In the genomic region with DNA sequence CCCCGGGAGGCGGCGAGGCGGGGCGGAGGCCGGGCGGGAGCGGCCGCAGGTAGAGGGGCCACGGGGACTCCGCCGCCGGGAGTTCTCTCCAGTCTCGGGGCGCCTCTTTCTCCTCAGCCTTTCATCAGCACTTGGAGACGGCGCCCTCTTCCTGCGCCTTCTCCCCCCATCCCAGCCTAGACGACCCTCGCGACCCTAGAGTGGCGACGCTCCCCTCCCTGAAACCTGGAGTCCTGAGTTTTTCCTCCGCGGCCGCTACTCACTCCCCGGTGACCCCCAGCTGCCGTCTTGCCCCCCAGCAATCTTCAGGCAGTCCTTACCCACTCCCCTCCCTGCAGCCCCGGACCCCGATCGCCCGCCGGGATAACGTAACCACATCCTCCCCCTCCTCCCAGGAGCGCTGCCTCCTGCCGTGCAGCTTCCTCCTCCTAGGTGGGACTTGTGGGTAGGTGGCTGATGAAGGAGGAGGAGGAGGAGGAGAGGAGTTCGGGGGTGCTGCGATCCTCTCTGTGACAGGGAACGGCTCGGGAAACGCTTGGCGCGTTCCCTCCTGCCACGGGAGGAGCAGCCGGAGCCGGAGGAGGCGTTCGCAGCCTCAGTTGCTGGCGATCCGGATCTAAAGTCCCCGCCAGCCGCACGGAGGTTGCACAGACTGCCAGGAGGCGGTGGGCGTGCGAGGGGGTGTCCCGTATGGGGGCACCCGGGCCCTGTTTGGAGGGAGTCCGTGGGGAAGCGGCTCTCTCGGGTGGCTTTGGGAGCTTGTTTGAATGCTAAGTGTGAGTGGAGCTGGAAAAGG, we compare ENCODE assay signal across 7 cellular contexts. TPM values are rescaled to one million over a fixed set of nuclear protein-coding genes. Genes with fewer than 3 reads are reported as not detected.
DNase-seq lines count a peak whose midpoint lies in the region; ATAC-seq and TF ChIP-seq lines count a peak whose summit lies in the region.

No MANE protein-coding gene starts in this region.

- H3K9me3 ChIP-seq in mucosa of descending colon (peaks cover 16% of the 10 kb centered on the region), tibial nerve (peaks cover 0 to 26% (median 0%) of the 10 kb centered on the region in 4 donors)

- TF ChIP-seq POLR2A in tibial nerve (IDR thresholded peaks at IDR 0.05): no peak

- TF ChIP-seq CTCF in epithelial cell of esophagus (IDR thresholded peaks at IDR 0.05; ENCODE audit: insufficient read depth, low read depth, low read length, missing control alignments) (no peak), mucosa of descending colon (IDR thresholded peaks at IDR 0.05) (no peak), tibial nerve (IDR thresholded peaks at IDR 0.05) (no peak)

- DNase-seq in GM03348 (ENCODE audit: low spot score) (peak; percentile 68), epithelial cell of esophagus (ENCODE audit: low read depth) (peak; percentile 36), mucosa of descending colon (peak; percentile 48 to 68 (median 66)), tibial nerve (ENCODE audit: low spot score in 2 of 2) (peak in 1 of 2 donors; percentile 11), NCI-H226 (no peak)
- DNase-seq in activated CD4-positive, alpha-beta T cell treated with anti-CD3 and anti-CD28 coated beads, Interleukin-2, amount 50 U/mL, for 48 hours: peak; percentile 7 to 21

- WGBS in tibial nerve, 2 donors: 0% methylated on average over 46 to 61 of the region's 61 CpGs

- H3K4me3 ChIP-seq in epithelial cell of esophagus (ENCODE audit: low read length) (peak overlapping the region; percentile 89), mucosa of descending colon (peak overlapping the region; percentile 88), tibial nerve (peak overlapping the region; percentile 75 to 99 (median 90))

- peak; percentile 56 for ATAC-seq in mucosa of descending colon

- peak overlapping the region; percentile 65 to 94 (median 86) for H3K27ac ChIP-seq in tibial nerve

- TF ChIP-seq RAD21 in Ishikawa (IDR thresholded peaks at IDR 0.05; ENCODE audit: low read depth): no peak

- peaks cover 9% of the 10 kb centered on the region for H3K4me1 ChIP-seq in mucosa of descending colon (ENCODE audit: low read depth)
- peaks cover 0 to 13% (median 0%) of the 10 kb centered on the region in 4 donors for H3K4me1 ChIP-seq in tibial nerve

- TF ChIP-seq EP300 in Ishikawa (IDR thresholded peaks at IDR 0.05; ENCODE audit: borderline replicate concordance): 0 out of 2 replicates have a peak, but pooled peaks have one; percentile 26
- TF ChIP-seq EP300 in tibial nerve (IDR thresholded peaks at IDR 0.05): no peak

- intact Hi-C loops in mucosa of descending colon (cut with DNase I, micrococcal nuclease): no loop called here

- H3K27me3 ChIP-seq in tibial nerve: no peaks in the 10 kb centered on the region

- H3K36me3 ChIP-seq in mucosa of descending colon (ENCODE audit: low read depth): no peaks in the 10 kb centered on the region
- H3K36me3 ChIP-seq in tibial nerve: no peaks in the 10 kb centered on the region

TF ChIP-seq in Ishikawa, 13 proteins besides CTCF, POLR2A, EP300 and RAD21:
- no peak for TF ChIP-seq TEAD4 (IDR thresholded peaks at IDR 0.05)
- no peak for TF ChIP-seq USF1 (IDR thresholded peaks at IDR 0.05)
- TF ChIP-seq REST (IDR thresholded peaks at IDR 0.05; ENCODE audit: low read depth): no peak
- peak; percentile 12; the same call in 1 of the 2 replicates for TF ChIP-seq MAX (IDR thresholded peaks at IDR 0.05)
- no peak; the same call in 1 of the 2 replicates for TF ChIP-seq TCF12 (IDR thresholded peaks at IDR 0.05; ENCODE audit: low read depth)
- TF ChIP-seq CEBPB (IDR thresholded peaks at IDR 0.05): no peak
- TF ChIP-seq NFIC (IDR thresholded peaks at IDR 0.05): no peak
- TF ChIP-seq CREB1 (IDR thresholded peaks at IDR 0.05; ENCODE audit: low read depth): no peak
- TF ChIP-seq YY1 (IDR thresholded peaks at IDR 0.05; ENCODE audit: low read depth): no peak; the same call in 1 of the 2 replicates
- TF ChIP-seq TAF1 (IDR thresholded peaks at IDR 0.05; ENCODE audit: low read depth): peak; percentile 33; the same call in 1 of the 2 replicates
- no peak for TF ChIP-seq EGR1 (IDR thresholded peaks at IDR 0.05)
- no peak for TF ChIP-seq FOXM1 (IDR thresholded peaks at IDR 0.05; ENCODE audit: borderline replicate concordance, low read depth)
- peak; percentile 100 for TF ChIP-seq ZBTB7A (IDR thresholded peaks at IDR 0.05; ENCODE audit: low read depth)

RNA-seq across cellular contexts. Expression of gene PLEKHA5, which starts 0.9 kb away (rescaled TPM):
- 10 to 100 TPM; 29.6 to 47.9 (median 36.5) TPM for total RNA-seq in mucosa of descending colon
- total RNA-seq in tibial nerve: 10 to 100 TPM; 21.3 to 22.9 (median 21.4) TPM
